In genomic region chr12:24695103-24695502, GRCh38 we compare ENCODE assay signal across 26 cellular contexts.
"Had no signal": no experiment of that assay in that cellular context is flagged by ENCODE, and none has a peak within 500 bp of the region (broad histone marks: within the 10 kb centered on the region; RNA-seq: fewer than 3 reads in every experiment).

No MANE protein-coding gene starts in this region.

- DNase-seq: natural killer cell; occipital lobe; ovary; posterior cingulate gyrus; psoas muscle; right cardiac atrium; right lobe of liver; sigmoid colon; small intestine; spleen; stimulated activated CD4-positive, alpha-beta T cell treated with anti-CD3 and anti-CD28 coated beads, Interleukin-12 subunit alpha, Interleukin-12 subunit beta, amount 100 ng/mL, for 4 hours; stimulated activated CD4-positive, alpha-beta T cell treated with anti-CD3 and anti-CD28 coated beads, Interleukin-1b, Interleukin-23, amount 100 ng/mL, for 48 hours; stimulated activated CD4-positive, alpha-beta T cell treated with anti-CD3 and anti-CD28 coated beads, Interleukin-4, amount 100 ng/mL, for 24 hours; stimulated activated naive B cell treated with anti-CD40 and anti-IgM and Interleukin-4, amounts not matched to agents 10 μg/mL and 1 μg/mL and 100 μg/mL, for 72 hours; stimulated activated naive CD4-positive, alpha-beta T cell treated with Interleukin-2 at 50 U/mL for 16 hours; stomach; trophoblast cell; upper lobe of left lung had no signal

- H3K27ac ChIP-seq: neural progenitor cell, ovary, parathyroid adenoma, psoas muscle, right lobe of liver, sigmoid colon, spleen, stomach, thoracic aorta, thyroid gland, tibial nerve, upper lobe of left lung, vagina had no signal

- H3K9ac ChIP-seq: neural progenitor cell, parathyroid adenoma had no signal

- H3K79me2 ChIP-seq: parathyroid adenoma had no signal

- H3K36me3 ChIP-seq: neural progenitor cell, ovary, right lobe of liver, sigmoid colon, spleen, stomach, thoracic aorta, thyroid gland, tibial nerve, upper lobe of left lung, vagina had no signal

- H3K4me3 ChIP-seq: neural progenitor cell, ovary, psoas muscle, right lobe of liver, sigmoid colon, spleen, stomach, thoracic aorta, thyroid gland, tibial nerve, upper lobe of left lung, vagina had no signal

- ATAC-seq: natural killer cell; psoas muscle; right cardiac atrium; right lobe of liver; stimulated activated effector memory CD8-positive, alpha-beta T cell treated with anti-CD3 and anti-CD28 coated beads, Interleukin-12 subunit alpha, Interleukin-12 subunit beta, amount 100 ng/mL, for 72 hours; stimulated activated naive B cell treated with anti-CD40 and anti-IgM and Interleukin-4, amounts not matched to agents 10 μg/mL and 1 μg/mL and 100 μg/mL, for 72 hours had no signal

- H3K4me2 ChIP-seq: neural progenitor cell had no signal

- FAIRE-seq: small intestine, urothelium cell line had no signal

- H3K27me3 ChIP-seq: neural progenitor cell, ovary, right lobe of liver, sigmoid colon, spleen, stomach, thyroid gland, tibial nerve, upper lobe of left lung, vagina had no signal

- H2AFZ ChIP-seq: neural progenitor cell, parathyroid adenoma had no signal

- H3K9me3 ChIP-seq: ovary, psoas muscle, right lobe of liver, sigmoid colon, spleen, stomach, thoracic aorta, thyroid gland, tibial nerve, upper lobe of left lung, vagina had no signal

- H3K4me1 ChIP-seq: parathyroid adenoma, psoas muscle, right lobe of liver, sigmoid colon, spleen, stomach, vagina had no signal
